In genomic region chr11:71283960-71284359, GRCh38 we compare ENCODE assay signal across 15 cellular contexts. TPM values are rescaled to one million over a fixed set of nuclear protein-coding genes. Genes with fewer than 3 reads are reported as not detected.
DNase-seq lines count a peak whose midpoint lies in the region; ATAC-seq and TF ChIP-seq lines count a peak whose summit lies in the region.
"Had no signal": no experiment of that assay in that cellular context is flagged by ENCODE, and none has a peak within 500 bp of the region (broad histone marks: within the 10 kb centered on the region; RNA-seq: fewer than 3 reads in every experiment).

No MANE protein-coding gene starts in this region.

- no peak overlapping the region for H3K27ac Mint-ChIP-seq in activated T-helper 1 cell treated with anti-CD3 and anti-CD28 coated beads, Interleukin-12 subunit alpha, Interleukin-12 subunit beta, Interleukin-2, Interleukin-4 antibody, amounts not matched to agents 30 ng/mL and 10 ng/mL and 1 ng/mL, durations not matched to agents 14 hours and 24 hours and 36 hours
- no peak overlapping the region for H3K27ac Mint-ChIP-seq in T-helper 17 cell
- H3K27ac Mint-ChIP-seq: activated B cell treated with CpG ODN at 0.5 μM for 24 hours; activated naive CD8-positive, alpha-beta T cell treated with anti-CD3 and anti-CD28 coated beads, Interleukin-2, amount 50 U/mL, for 24 hours; immature natural killer cell had no signal

- H3K4me1 Mint-ChIP-seq in activated T-helper 1 cell treated with anti-CD3 and anti-CD28 coated beads, Interleukin-12 subunit alpha, Interleukin-12 subunit beta, Interleukin-2, Interleukin-4 antibody, amounts not matched to agents 30 ng/mL and 10 ng/mL and 1 ng/mL, durations not matched to agents 14 hours and 24 hours and 36 hours (ENCODE audit: low read depth) = no peaks in the 10 kb centered on the region
- H3K4me1 Mint-ChIP-seq in T-helper 17 cell = no peaks in the 10 kb centered on the region
- H3K4me1 Mint-ChIP-seq: activated B cell treated with CpG ODN at 0.5 μM for 24 hours; activated naive CD8-positive, alpha-beta T cell treated with anti-CD3 and anti-CD28 coated beads, Interleukin-2, amount 50 U/mL, for 24 hours; immature natural killer cell had no signal

- WGBS in urinary bladder = 68% methylated on average over 12 of the region's 12 CpGs

- H3K4me3 ChIP-seq in epithelial cell of esophagus (ENCODE audit: low read length) (peak overlapping the region; percentile 48), mucosa of stomach (ENCODE audit: low read length) (peak overlapping the region; percentile 61), urinary bladder (ENCODE audit: low read depth, low read length) (no peak overlapping the region)
- H3K4me3 ChIP-seq: K562 had no signal

- H3K36me3 Mint-ChIP-seq in activated T-helper 1 cell treated with anti-CD3 and anti-CD28 coated beads, Interleukin-12 subunit alpha, Interleukin-12 subunit beta, Interleukin-2, Interleukin-4 antibody, amounts not matched to agents 30 ng/mL and 10 ng/mL and 1 ng/mL, durations not matched to agents 14 hours and 24 hours and 36 hours (ENCODE audit: low read depth) = no peaks in the 10 kb centered on the region
- no peaks in the 10 kb centered on the region for H3K36me3 Mint-ChIP-seq in T-helper 17 cell (ENCODE audit: low read depth)
- H3K36me3 Mint-ChIP-seq: immature natural killer cell had no signal

- H3K27ac ChIP-seq in urinary bladder (ENCODE audit: low read depth) = peak overlapping the region; percentile 14

- no peaks in the 10 kb centered on the region for H3K36me3 ChIP-seq in mucosa of stomach (ENCODE audit: control insufficient read depth, insufficient read depth, low read length)
- H3K36me3 ChIP-seq in urinary bladder (ENCODE audit: insufficient read depth) = no peaks in the 10 kb centered on the region

- intact Hi-C loops in activated T-helper 1 cell treated with anti-CD3 and anti-CD28 coated beads, Interleukin-12 subunit alpha, Interleukin-12 subunit beta, Interleukin-2, Interleukin-4 antibody, amounts not matched to agents 30 ng/mL and 10 ng/mL and 1 ng/mL, durations not matched to agents 14 hours and 24 hours and 36 hours (cut with micrococcal nuclease) = no loop called here

- H3K4me1 ChIP-seq in mucosa of stomach (ENCODE audit: control insufficient read depth, insufficient read depth, low read length) (peaks cover 37% of the 10 kb centered on the region), urinary bladder (ENCODE audit: insufficient read depth) (no peaks in the 10 kb centered on the region)

- H3K27me3 ChIP-seq in mucosa of stomach (ENCODE audit: control insufficient read depth, insufficient read depth, low read length) = no peaks in the 10 kb centered on the region

- H3K9me3 ChIP-seq in mucosa of stomach (ENCODE audit: control insufficient read depth, low read length) = no peaks in the 10 kb centered on the region
- H3K9me3 ChIP-seq in T-helper 17 cell (ENCODE audit: control insufficient read depth, low read length, poor library complexity, severe bottlenecking) = no peaks in the 10 kb centered on the region

- H3K9ac ChIP-seq in mucosa of stomach (ENCODE audit: low read length) = peak overlapping the region; percentile 79

- H3K9me3 Mint-ChIP-seq in activated T-helper 1 cell treated with anti-CD3 and anti-CD28 coated beads, Interleukin-12 subunit alpha, Interleukin-12 subunit beta, Interleukin-2, Interleukin-4 antibody, amounts not matched to agents 30 ng/mL and 10 ng/mL and 1 ng/mL, durations not matched to agents 14 hours and 24 hours and 36 hours = no peaks in the 10 kb centered on the region
- H3K9me3 Mint-ChIP-seq: activated B cell treated with CpG ODN at 0.5 μM for 24 hours had no signal

- no peak for ATAC-seq in T-helper 17 cell
- ATAC-seq: activated naive CD8-positive, alpha-beta T cell treated with anti-CD3 and anti-CD28 coated beads, Interleukin-2, amount 50 U/mL, for 24 hours; K562 had no signal

- no peaks in the 10 kb centered on the region for H3K27me3 Mint-ChIP-seq in activated T-helper 1 cell treated with anti-CD3 and anti-CD28 coated beads, Interleukin-12 subunit alpha, Interleukin-12 subunit beta, Interleukin-2, Interleukin-4 antibody, amounts not matched to agents 30 ng/mL and 10 ng/mL and 1 ng/mL, durations not matched to agents 14 hours and 24 hours and 36 hours (ENCODE audit: insufficient read depth)
- peaks cover 23% of the 10 kb centered on the region for H3K27me3 Mint-ChIP-seq in T-helper 17 cell
- H3K27me3 Mint-ChIP-seq: activated B cell treated with CpG ODN at 0.5 μM for 24 hours had no signal

- H3K4me3 Mint-ChIP-seq in activated T-helper 1 cell treated with anti-CD3 and anti-CD28 coated beads, Interleukin-12 subunit alpha, Interleukin-12 subunit beta, Interleukin-2, Interleukin-4 antibody, amounts not matched to agents 30 ng/mL and 10 ng/mL and 1 ng/mL, durations not matched to agents 14 hours and 24 hours and 36 hours = no peak overlapping the region
- no peak overlapping the region for H3K4me3 Mint-ChIP-seq in T-helper 17 cell
- H3K4me3 Mint-ChIP-seq: activated B cell treated with CpG ODN at 0.5 μM for 24 hours; activated naive CD8-positive, alpha-beta T cell treated with anti-CD3 and anti-CD28 coated beads, Interleukin-2, amount 50 U/mL, for 24 hours; immature natural killer cell had no signal

- TF ChIP-seq CTCF in epithelial cell of esophagus (IDR thresholded peaks at IDR 0.05; ENCODE audit: insufficient read depth, low read depth, low read length, missing control alignments) = no peak

- DNase-seq in activated effector memory CD4-positive, alpha-beta T cell treated with anti-CD3 and anti-CD28 coated beads, Interleukin-2, amount 50 U/mL, for 16 hours = peak; percentile 28
- DNase-seq in activated effector memory CD4-positive, alpha-beta T cell treated with Interleukin-2 at 50 U/mL for 16 hours = no peak
- DNase-seq in epithelial cell of esophagus (ENCODE audit: low read depth) = peak; percentile 88
- no peak for DNase-seq in activated T-helper 1 cell treated with anti-CD3 and anti-CD28 coated beads, Interleukin-12 subunit alpha, Interleukin-12 subunit beta, Interleukin-2, Interleukin-4 antibody, amounts not matched to agents 30 ng/mL and 10 ng/mL and 1 ng/mL, durations not matched to agents 14 hours and 24 hours and 36 hours (ENCODE audit: low spot score)
- DNase-seq in RKO (ENCODE audit: low spot score) = no peak
- no peak for DNase-seq in T-helper 17 cell
- DNase-seq: activated B cell treated with CpG ODN at 0.5 μM for 24 hours; activated CD8-positive, alpha-beta memory T cell treated with anti-CD3 and anti-CD28 coated beads, Interleukin-2, amount 50 U/mL, for 48 hours; activated naive CD8-positive, alpha-beta T cell treated with anti-CD3 and anti-CD28 coated beads, Interleukin-2, amount 50 U/mL, for 24 hours; immature natural killer cell; NCI-H1436 treated with DMSO at 0.1 percent for 48 hours; NK-92 treated with Interleukin-12 subunit alpha and Interleukin-12 subunit beta, amount 100 ng/mL, for 24 hours had no signal

RNA-seq across cellular contexts. Expression of gene SHANK2, which starts 31.6 kb away (rescaled TPM):
- total RNA-seq in urinary bladder (6.2 TPM), T-helper 17 cell (under 1 TPM in 1 of 2 donors, not detected in 1; 0.37 TPM)
- polyA plus RNA-seq in urinary bladder = 3.0 TPM
- not detected in 2 replicates for total RNA-seq in activated T-helper 1 cell treated with anti-CD3 and anti-CD28 coated beads, Interleukin-12 subunit alpha, Interleukin-12 subunit beta, Interleukin-2, Interleukin-4 antibody, amounts not matched to agents 30 ng/mL and 10 ng/mL and 1 ng/mL, durations not matched to agents 14 hours and 24 hours and 36 hours
- polyA plus RNA-seq: immature natural killer cell had no signal

Comparison
In these comparisons a context has a peak if more than half of its experiments do, and no peak if none do; other contexts are left out.
1. DNase-seq: peak in activated effector memory CD4-positive, alpha-beta T cell treated with anti-CD3 and anti-CD28 coated beads, Interleukin-2, amount 50 U/mL, for 16 hours (single experiment) and epithelial cell of esophagus (single experiment); none in activated effector memory CD4-positive, alpha-beta T cell treated with Interleukin-2 at 50 U/mL for 16 hours (single experiment), activated T-helper 1 cell treated with anti-CD3 and anti-CD28 coated beads, Interleukin-12 subunit alpha, Interleukin-12 subunit beta, Interleukin-2, Interleukin-4 antibody, amounts not matched to agents 30 ng/mL and 10 ng/mL and 1 ng/mL, durations not matched to agents 14 hours and 24 hours and 36 hours (single experiment), RKO (single experiment) and T-helper 17 cell (0 of 3).